ENCODE assay signal across 31 cellular contexts in the genomic region with DNA sequence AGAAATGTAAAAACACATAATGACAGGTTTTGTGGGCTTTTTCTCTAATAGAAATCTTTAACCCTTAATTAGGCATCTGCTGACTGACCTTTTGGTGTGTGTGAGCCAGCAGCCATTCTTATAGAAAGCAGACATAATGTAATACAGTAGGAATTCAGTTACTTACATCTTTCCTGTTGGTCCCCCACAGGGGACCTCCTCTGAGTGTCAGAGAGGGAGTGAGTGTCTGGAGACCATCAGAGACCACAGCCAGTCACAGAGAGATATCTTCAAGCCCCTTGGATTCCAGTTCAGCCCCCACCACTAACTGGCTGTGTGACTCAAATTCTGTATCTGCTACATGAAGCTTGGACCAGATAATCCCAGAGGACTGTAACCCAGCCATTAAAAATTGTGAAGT. TPM values are rescaled to one million over a fixed set of nuclear protein-coding genes. Genes with fewer than 3 reads are reported as not detected.
DNase-seq lines count a peak whose midpoint lies in the region; ATAC-seq, FAIRE-seq and TF ChIP-seq lines count a peak whose summit lies in the region.
"Had no signal": no experiment of that assay in that cellular context is flagged by ENCODE, and none has a peak within 500 bp of the region (broad histone marks: within the 10 kb centered on the region; RNA-seq: fewer than 3 reads in every experiment).

No MANE protein-coding gene starts in this region.

- no peak overlapping the region for H3K4me3 ChIP-seq in H7 (ENCODE audit: insufficient read depth, low read depth, low read length)
- H3K4me3 ChIP-seq: BLaER1 treated with 17β-estradiol and CSF1 and Interleukin-3, amounts not matched to agents 10 nM and 100 nM; GM12878; heart right ventricle; left lung; ovary; spleen; testis; uterus had no signal

- DNase-seq in H4 (ENCODE audit: low spot score) (peak; percentile 18), astrocyte of the hippocampus (ENCODE audit: low read depth, low spot score) (peak; percentile 78), globus pallidus (ENCODE audit: low spot score) (peak; percentile 27), retina (peak; percentile 4), GM12891 (ENCODE audit: insufficient read length, low spot score) (no peak), Right ventricle myocardium superior (no peak), H7 (no peak)
- DNase-seq: activated CD4-positive, CD25-positive, alpha-beta regulatory T cell treated with anti-CD3 and anti-CD28 coated beads, Interleukin-2, amount 50 U/mL, for 72 hours; activated T-cell treated with anti-CD3 and anti-CD28 coated beads, Interleukin-2, amount 50 U/mL, for 24 hours; COR-L47; DMS79 treated with DMSO at 0.1 percent for 48 hours; heart right ventricle; KBM-7; left lung; MM.1S; naive thymus-derived CD8-positive, alpha-beta T cell; NCI-H1417; NCI-H2081 treated with DMSO at 0.1 percent for 48 hours; ovary; PC-3; spleen; stimulated activated CD4-positive, alpha-beta T cell treated with anti-CD3 and anti-CD28 coated beads, Interleukin-2, amount 100 ng/mL, for 48 hours; T-helper 1 cell; testis; uterus had no signal

- intact Hi-C loops in Right ventricle myocardium superior (cut with DNase I): no loop called here

- FAIRE-seq in GM12891 (lab: Jason Lieb, UNC): no peak
- FAIRE-seq: GM12878, TTC549 had no signal

- no peaks in the 10 kb centered on the region for H3K27me3 ChIP-seq in H7 (ENCODE audit: control insufficient read depth, insufficient read depth, low read length)
- H3K27me3 ChIP-seq: ovary, testis, uterus had no signal

- no peak for ATAC-seq in Right ventricle myocardium superior (ENCODE audit: poor library complexity)
- no peak for ATAC-seq in GM19463 (IDR thresholded peaks at IDR 0.05; ENCODE audit: unreplicated experiment)
- ATAC-seq: GM12878; heart right ventricle; left lung; naive thymus-derived CD8-positive, alpha-beta T cell; PC-3; stimulated activated memory B cell treated with anti-CD40 and anti-IgM and Interleukin-4, amounts not matched to agents 10 μg/mL and 1 μg/mL and 100 μg/mL, for 72 hours had no signal

- TF ChIP-seq POLR2A in GM12891 (IDR thresholded peaks at IDR 0.05; ENCODE audit: low read depth, low read length): no peak

- H3K36me3 ChIP-seq in H7 (replicated peaks; ENCODE audit: control insufficient read depth, insufficient read depth, low read length): no peaks in the 10 kb centered on the region
- H3K36me3 ChIP-seq: BLaER1 treated with 17β-estradiol and CSF1 and Interleukin-3, amounts not matched to agents 10 nM and 100 nM; heart right ventricle; left lung; ovary; spleen; uterus had no signal

TF ChIP-seq in GM12891, 5 proteins besides CTCF, POLR2A, EP300 and RAD21:
- TF ChIP-seq POU2F2 (IDR thresholded peaks at IDR 0.05; ENCODE audit: low read depth, low read length) (no peak), PAX5 (IDR thresholded peaks at IDR 0.05; ENCODE audit: insufficient read depth, low read length, severe bottlenecking) (no peak), SPI1 (IDR thresholded peaks at IDR 0.05; ENCODE audit: low read depth, low read length) (no peak)

RNA-seq across cellular contexts. Expression of gene ANO4, which starts 4.2 kb away (rescaled TPM):
- 1.7 and 1.8 TPM in 2 replicates for total RNA-seq in H4 (2014; rRNA removed; shearing (Covaris generic))
- polyA plus RNA-seq in GM12891 (2012; ENCODE audit: low read depth, missing spikeins): not detected
- not detected for total RNA-seq in Right ventricle myocardium superior
- 1.3 and 1.7 TPM in 2 replicates for total RNA-seq in H7 (2014; rRNA removed; shearing (Covaris generic))
- total RNA-seq: GM12878; naive thymus-derived CD8-positive, alpha-beta T cell; NCI-H460; PC-3 had no signal
- polyA plus RNA-seq: GM12878; naive thymus-derived CD8-positive, alpha-beta T cell; spleen had no signal

Comparison
In these comparisons a context has a peak if more than half of its experiments do, and no peak if none do; other contexts are left out.
1. DNase-seq: peak in H4 (single experiment), astrocyte of the hippocampus (single experiment), globus pallidus (single experiment) and retina (single experiment); none in GM12891 (single experiment), Right ventricle myocardium superior (single experiment) and H7 (single experiment).